24 cellular contexts compared by ENCODE assay signal in genomic region chr22:41365425-41365824, GRCh38.
"Had no signal": no experiment of that assay in that cellular context is flagged by ENCODE, and none has a peak within 500 bp of the region (broad histone marks: within the 10 kb centered on the region; RNA-seq: fewer than 3 reads in every experiment).

No MANE protein-coding gene starts in this region.

- ATAC-seq: activated CD4-positive, alpha-beta T cell treated with anti-CD3 and anti-CD28 coated beads for 36 hours; activated CD8-positive, alpha-beta T cell treated with anti-CD3 and anti-CD28 coated beads for 36 hours; activated T-cell treated with anti-CD3 and anti-CD28 coated beads, Interleukin-2, amount 50 U/mL, for 72 hours; K562; PC-3; T-helper 17 cell had no signal

- H3K4me3 ChIP-seq: K562 had no signal

- H3K27ac Mint-ChIP-seq: activated CD4-positive, alpha-beta T cell treated with anti-CD3 and anti-CD28 coated beads for 36 hours; activated CD8-positive, alpha-beta T cell treated with anti-CD3 and anti-CD28 coated beads for 36 hours; activated T-cell treated with anti-CD3 and anti-CD28 coated beads, Interleukin-2, amount 50 U/mL, for 72 hours; activated T-helper 2 cell treated with anti-CD3 and anti-CD28 coated beads, Interferon-gamma antibody, Interleukin-2, Interleukin-4, amounts not matched to agents 10 μg/mL and 5 μg/mL and 100 μg/mL, durations not matched to agents 14 hours and 24 hours and 36 hours; T-helper 17 cell had no signal

- DNase-seq: activated CD4-positive, alpha-beta T cell treated with anti-CD3 and anti-CD28 coated beads for 36 hours; activated CD4-positive, alpha-beta T cell treated with anti-CD3 and anti-CD28 coated beads, Interleukin-2, amount 50 U/mL, for 1 hour; activated CD8-positive, alpha-beta memory T cell treated with anti-CD3 and anti-CD28 coated beads, Interleukin-2, amount 50 U/mL, for 4 hours; activated CD8-positive, alpha-beta T cell treated with anti-CD3 and anti-CD28 coated beads for 36 hours; activated gamma-delta T cell treated with Interleukin-2 at 50 U/mL for 16 hours; activated naive CD4-positive, alpha-beta T cell treated with anti-CD3 and anti-CD28 coated beads, Interleukin-2, amount 50 U/mL, for 16 hours; activated T-cell treated with anti-CD3 and anti-CD28 coated beads, Interleukin-2, amount 50 U/mL, for 72 hours; aorta; central memory CD4-positive, alpha-beta T cell; Karpas-422; MM.1S; NCI-H1105; NCI-H1436; NCI-H1694 treated with DMSO at 0.1 percent for 48 hours; NCI-H2081; NCI-H345; NCI-H510A; NCI-H526 treated with DMSO at 0.1 percent for 48 hours; PC-3; SIG-M5; T-helper 17 cell; T-helper 9 cell had no signal

- H3K9me3 Mint-ChIP-seq: activated CD8-positive, alpha-beta T cell treated with anti-CD3 and anti-CD28 coated beads for 36 hours; activated T-cell treated with anti-CD3 and anti-CD28 coated beads, Interleukin-2, amount 50 U/mL, for 72 hours; activated T-helper 2 cell treated with anti-CD3 and anti-CD28 coated beads, Interferon-gamma antibody, Interleukin-2, Interleukin-4, amounts not matched to agents 10 μg/mL and 5 μg/mL and 100 μg/mL, durations not matched to agents 14 hours and 24 hours and 36 hours had no signal

- H3K27me3 Mint-ChIP-seq: activated CD4-positive, alpha-beta T cell treated with anti-CD3 and anti-CD28 coated beads for 36 hours; T-helper 17 cell had no signal

- H3K4me1 Mint-ChIP-seq: activated CD4-positive, alpha-beta T cell treated with anti-CD3 and anti-CD28 coated beads for 36 hours had no signal

- H3K4me3 Mint-ChIP-seq: activated CD4-positive, alpha-beta T cell treated with anti-CD3 and anti-CD28 coated beads for 36 hours; activated CD8-positive, alpha-beta T cell treated with anti-CD3 and anti-CD28 coated beads for 36 hours; activated T-cell treated with anti-CD3 and anti-CD28 coated beads, Interleukin-2, amount 50 U/mL, for 72 hours; T-helper 17 cell had no signal
